20 cellular contexts compared by ENCODE assay signal in the genomic region with DNA sequence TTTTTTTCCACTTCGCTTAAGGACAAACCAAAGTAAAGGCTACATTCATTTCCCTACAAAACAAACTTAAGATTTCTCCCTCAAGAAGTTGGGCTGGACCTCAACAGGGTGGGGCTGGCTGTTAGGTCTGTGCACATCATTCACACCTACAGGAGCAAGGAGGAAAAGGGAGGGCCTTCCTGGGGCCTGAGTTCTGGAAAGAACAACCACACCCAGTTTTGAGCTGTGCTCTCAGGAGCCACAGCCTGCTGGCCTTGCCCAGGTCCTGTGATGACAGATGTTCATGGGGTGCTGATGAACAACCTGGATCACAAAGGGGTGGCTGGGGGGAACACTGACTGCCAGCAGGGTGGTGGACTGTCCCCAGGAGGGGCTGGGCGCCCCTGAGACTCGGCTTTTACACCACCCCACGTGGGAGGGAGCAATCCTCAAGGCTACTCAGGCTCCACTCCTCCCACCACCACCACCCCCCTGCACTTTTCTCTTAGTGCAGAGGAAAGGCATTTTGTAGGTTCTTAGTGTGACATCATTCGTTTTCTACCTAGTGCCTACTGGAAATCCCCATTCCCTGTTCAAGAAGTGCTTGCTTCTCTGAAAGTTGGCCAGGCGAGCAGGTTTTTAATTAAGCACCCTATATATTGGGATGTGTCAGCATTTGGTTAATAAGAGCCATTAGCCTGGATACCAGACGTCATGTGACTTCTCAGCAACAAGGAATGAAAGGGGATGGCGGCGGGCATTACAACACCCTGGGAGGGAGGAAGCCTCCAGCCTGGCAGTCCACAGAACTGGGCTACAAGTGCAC. TPM values are rescaled to one million over a fixed set of nuclear protein-coding genes. Genes with fewer than 3 reads are reported as not detected.
DNase-seq lines count a peak whose midpoint lies in the region; ATAC-seq and TF ChIP-seq lines count a peak whose summit lies in the region.
"Had no signal": no experiment of that assay in that cellular context is flagged by ENCODE, and none has a peak within 500 bp of the region (broad histone marks: within the 10 kb centered on the region; RNA-seq: fewer than 3 reads in every experiment).

No MANE protein-coding gene starts in this region.

- peak overlapping the region in 1 of 2 experiments; percentile 72 for H2BK12ac ChIP-seq in mesenchymal stem cell (ENCODE audit: low read length in 2 of 2)

- no peak overlapping the region for H3K56ac ChIP-seq in IMR-90 (ENCODE audit: extremely low read depth, insufficient read depth, low read length)

- H3K27ac ChIP-seq in IMR-90 (ENCODE audit: insufficient read depth, low read length) (no peak overlapping the region), endodermal cell (ENCODE audit: low read depth, low read length) (peak overlapping the region; percentile 53), mesenchymal stem cell (ENCODE audit: low read length, poor library complexity, severe bottlenecking) (peak overlapping the region; percentile 26), SK-N-SH (ENCODE audit: low read depth in 2 of 2, low read length in 1 of 2) (no peak overlapping the region)
- H3K27ac ChIP-seq: gastroesophageal sphincter, SJCRH30 had no signal

- no TSS peak for BruUV-seq in IMR-90 (replicated peaks; lab: Mats Ljungman, UMichigan)

- H3K18ac ChIP-seq in IMR-90 (ENCODE audit: low read depth, low read length) (no peak overlapping the region), mesenchymal stem cell (ENCODE audit: low read depth in 1 of 2, low read length in 2 of 2) (peak overlapping the region in 1 of 2 experiments; percentile 32)

- H3K4me3 Mint-ChIP-seq in endodermal cell: no peak overlapping the region
- H3K4me3 Mint-ChIP-seq in activated naive CD8-positive, alpha-beta T cell treated with anti-CD3 and anti-CD28 coated beads, Interleukin-2, amount 50 U/mL, for 24 hours: no peak overlapping the region
- H3K4me3 Mint-ChIP-seq: stimulated activated effector memory CD8-positive, alpha-beta T cell treated with anti-CD3 and anti-CD28 coated beads, Interleukin-12 subunit alpha, Interleukin-12 subunit beta, amount 100 ng/mL, for 72 hours had no signal

- H2BK5ac ChIP-seq in IMR-90 (ENCODE audit: low read depth, low read length, poor library complexity, severe bottlenecking): no peak overlapping the region
- H2BK5ac ChIP-seq in mesenchymal stem cell (ENCODE audit: low read depth, low read length, poor library complexity, severe bottlenecking): no peak overlapping the region

- H2AK9ac ChIP-seq in IMR-90 (replicated peaks; ENCODE audit: low read depth, low read length, poor library complexity): peak overlapping the region; percentile 61

- H3K4me1 ChIP-seq in IMR-90 (ENCODE audit: control insufficient read depth, insufficient read depth, low read length): no peaks in the 10 kb centered on the region
- H3K4me1 ChIP-seq in endodermal cell (ENCODE audit: control insufficient read depth, insufficient read depth, low read length): no peaks in the 10 kb centered on the region
- H3K4me1 ChIP-seq in mesenchymal stem cell (ENCODE audit: control insufficient read depth, insufficient read depth, low read depth, low read length): peaks cover 9% of the 10 kb centered on the region
- no peaks in the 10 kb centered on the region for H3K4me1 ChIP-seq in SK-N-SH (ENCODE audit: control insufficient read depth in 1 of 2, insufficient read depth in 2 of 2, low read depth in 1 of 2, low read length in 1 of 2)
- H3K4me1 ChIP-seq: gastroesophageal sphincter, SJCRH30 had no signal

- TF ChIP-seq CTCF in GM10248 (IDR thresholded peaks at IDR 0.05; ENCODE audit: control extremely low read depth, extremely low read depth, low read depth, missing control alignments) (no peak), IMR-90 (conservative IDR thresholded peaks at IDR 0.05; ENCODE audit: low read depth, low read length) (no peak), endodermal cell (conservative IDR thresholded peaks at IDR 0.05) (no peak), SK-N-SH (IDR thresholded peaks at IDR 0.05) (no peak)

- peaks cover 6% of the 10 kb centered on the region for H3K9me1 ChIP-seq in IMR-90 (ENCODE audit: insufficient read depth, low read length)

- H3K4me1 Mint-ChIP-seq in endodermal cell: peaks cover under 1% of the 10 kb centered on the region
- peaks cover 22% of the 10 kb centered on the region for H3K4me1 Mint-ChIP-seq in activated naive CD8-positive, alpha-beta T cell treated with anti-CD3 and anti-CD28 coated beads, Interleukin-2, amount 50 U/mL, for 24 hours

- 80% methylated on average over 1 of the region's 9 CpGs; no CpG with 5 or more reads in 1 of the 2 experiments for WGBS in IMR-90 (ENCODE audit: extremely low coverage in 2 of 2, insufficient read length in 1 of 2), 2 experiments
- WGBS in endodermal cell (ENCODE audit: insufficient coverage in 1 of 2, insufficient read length in 1 of 2), 2 experiments: 95 to 100% methylated on average over 4 to 9 of the region's 9 CpGs
- 92% methylated on average over 9 of the region's 9 CpGs for WGBS in mesenchymal stem cell
- 95% methylated on average over 9 of the region's 9 CpGs for WGBS in SK-N-SH (ENCODE audit: low lambda C conversion rate)

- H3K23ac ChIP-seq in IMR-90 (ENCODE audit: low read depth, low read length) (no peak overlapping the region), mesenchymal stem cell (ENCODE audit: low read length in 2 of 2) (no peak overlapping the region)

- no peaks in the 10 kb centered on the region for H3K9me3 Mint-ChIP-seq in endodermal cell
- H3K9me3 Mint-ChIP-seq in activated naive CD8-positive, alpha-beta T cell treated with anti-CD3 and anti-CD28 coated beads, Interleukin-2, amount 50 U/mL, for 24 hours: no peaks in the 10 kb centered on the region
- H3K9me3 Mint-ChIP-seq: stimulated activated effector memory CD8-positive, alpha-beta T cell treated with anti-CD3 and anti-CD28 coated beads, Interleukin-12 subunit alpha, Interleukin-12 subunit beta, amount 100 ng/mL, for 72 hours had no signal

- H3K9me2 ChIP-seq in SK-N-SH: no peaks in the 10 kb centered on the region

- no peak for TF ChIP-seq RAD21 in IMR-90 (IDR thresholded peaks at IDR 0.05; ENCODE audit: low read length)
- TF ChIP-seq RAD21 in SK-N-SH (IDR thresholded peaks at IDR 0.05; ENCODE audit: low read length): no peak

- no peak overlapping the region; the same call in 1 of the 2 replicates for H3K14ac ChIP-seq in IMR-90 (replicated peaks; ENCODE audit: low read depth, low read length)
- H3K14ac ChIP-seq in mesenchymal stem cell (ENCODE audit: low read length in 2 of 2): no peak overlapping the region

- peak; percentile 39 for DNase-seq in GM10248 (ENCODE audit: extremely low spot score)
- DNase-seq in IMR-90: peak; percentile 20
- no peak for DNase-seq in endodermal cell
- DNase-seq in mesenchymal stem cell: no peak
- no peak for DNase-seq in SK-N-SH
- DNase-seq in activated CD8-positive, alpha-beta memory T cell treated with anti-CD3 and anti-CD28 coated beads, Interleukin-2, amount 50 U/mL, for 4 hours: no peak
- no peak for DNase-seq in central memory CD4-positive, alpha-beta T cell
- no peak for DNase-seq in activated naive CD8-positive, alpha-beta T cell treated with anti-CD3 and anti-CD28 coated beads, Interleukin-2, amount 50 U/mL, for 24 hours
- DNase-seq: activated CD8-positive, alpha-beta memory T cell treated with anti-CD3 and anti-CD28 coated beads for 24 hours; activated gamma-delta T cell treated with Interleukin-2 at 50 U/mL for 16 hours; effector memory CD4-positive, alpha-beta T cell; GDM1; midbrain; MV-4-11; NCI-H2171; occipital lobe; SJCRH30 had no signal

- no peaks in the 10 kb centered on the region for H3K9me3 ChIP-seq in IMR-90 (ENCODE audit: control insufficient read depth, insufficient read depth, low read length)
- no peaks in the 10 kb centered on the region for H3K9me3 ChIP-seq in endodermal cell (ENCODE audit: control insufficient read depth, low read length)
- H3K9me3 ChIP-seq in mesenchymal stem cell (ENCODE audit: control insufficient read depth, low read length): no peaks in the 10 kb centered on the region
- no peaks in the 10 kb centered on the region for H3K9me3 ChIP-seq in SK-N-SH
- H3K9me3 ChIP-seq: gastroesophageal sphincter, SJCRH30, upper lobe of left lung had no signal

- H4K91ac ChIP-seq in IMR-90 (ENCODE audit: insufficient read depth, low read depth, low read length) (no peak overlapping the region), mesenchymal stem cell (ENCODE audit: low read length) (no peak overlapping the region)

- no peak overlapping the region for H2BK15ac ChIP-seq in IMR-90 (ENCODE audit: low read depth, low read length)
- H2BK15ac ChIP-seq in mesenchymal stem cell (ENCODE audit: low read depth, poor library complexity, severe bottlenecking): no peak overlapping the region

- H3K79me1 ChIP-seq in IMR-90 (ENCODE audit: low read depth in 1 of 2, low read length in 2 of 2) (peaks cover 12 to 26% of the 10 kb centered on the region in 2 experiments; a peak in 3 of 4 replicates), mesenchymal stem cell (replicated peaks; ENCODE audit: low read length, poor library complexity, severe bottlenecking) (peaks cover 39% of the 10 kb centered on the region)

- H4K8ac ChIP-seq in IMR-90 (ENCODE audit: low read depth in 2 of 2, low read length in 2 of 2) (no peak overlapping the region), mesenchymal stem cell (ENCODE audit: low read length) (no peak overlapping the region)

- H3K27me3 Mint-ChIP-seq in endodermal cell (ENCODE audit: insufficient read depth): no peaks in the 10 kb centered on the region
- no peaks in the 10 kb centered on the region for H3K27me3 Mint-ChIP-seq in activated naive CD8-positive, alpha-beta T cell treated with anti-CD3 and anti-CD28 coated beads, Interleukin-2, amount 50 U/mL, for 24 hours

- H3K4me2 ChIP-seq in IMR-90 (ENCODE audit: low read depth, low read length) (no peak overlapping the region), mesenchymal stem cell (ENCODE audit: low read length, poor library complexity, severe bottlenecking) (no peak overlapping the region), SK-N-SH (no peak overlapping the region)

- H2AFZ ChIP-seq in IMR-90 (replicated peaks; ENCODE audit: low read length, poor library complexity): no peak overlapping the region
- H2AFZ ChIP-seq in mesenchymal stem cell (ENCODE audit: low read depth, low read length): no peak overlapping the region
- no peak overlapping the region for H2AFZ ChIP-seq in SK-N-SH (ENCODE audit: low read depth)

- no peaks in the 10 kb centered on the region; the same call in 1 of the 2 replicates for H4K20me1 ChIP-seq in IMR-90 (ENCODE audit: insufficient read depth, low read length)
- no peaks in the 10 kb centered on the region; the same call in 1 of the 2 replicates for H4K20me1 ChIP-seq in SK-N-SH (ENCODE audit: insufficient read depth)

- no peak overlapping the region for H3K4me3 ChIP-seq in IMR-90 (ENCODE audit: insufficient read depth, low read depth, low read length)
- H3K4me3 ChIP-seq in endodermal cell (ENCODE audit: low read length): no peak overlapping the region
- no peak overlapping the region for H3K4me3 ChIP-seq in mesenchymal stem cell (ENCODE audit: insufficient read depth in 1 of 2, low read depth in 1 of 2, low read length in 2 of 2)
- no peak overlapping the region for H3K4me3 ChIP-seq in SK-N-SH (ENCODE audit: low read depth in 2 of 2, low read length in 1 of 2)
- H3K4me3 ChIP-seq: gastroesophageal sphincter, SJCRH30, upper lobe of left lung had no signal

- H2AK5ac ChIP-seq in IMR-90 (ENCODE audit: low read depth, low read length) (no peak overlapping the region), mesenchymal stem cell (ENCODE audit: low read length, severe bottlenecking) (peak overlapping the region; percentile 53)

- TF ChIP-seq POLR2A in IMR-90 (IDR thresholded peaks at IDR 0.05; ENCODE audit: low read depth, low read length): no peak

- ATAC-seq in IMR-90 (ENCODE audit: low read depth): no peak; the same call in 1 of the 2 replicates
- ATAC-seq in activated naive CD8-positive, alpha-beta T cell treated with anti-CD3 and anti-CD28 coated beads, Interleukin-2, amount 50 U/mL, for 24 hours: no peak
- ATAC-seq: gastroesophageal sphincter; stimulated activated effector memory CD8-positive, alpha-beta T cell treated with anti-CD3 and anti-CD28 coated beads, Interleukin-12 subunit alpha, Interleukin-12 subunit beta, amount 100 ng/mL, for 72 hours had no signal

- intact Hi-C loops in IMR-90 (cut with micrococcal nuclease): no loop called here

- no peak for TF ChIP-seq EP300 in SK-N-SH (IDR thresholded peaks at IDR 0.05; ENCODE audit: borderline replicate concordance in 1 of 2, low read depth in 1 of 2, low read length in 1 of 2)

- H3K4ac ChIP-seq in IMR-90 (ENCODE audit: low read depth, low read length): no peak overlapping the region
- H3K4ac ChIP-seq in mesenchymal stem cell (ENCODE audit: low read depth in 1 of 2, low read length in 2 of 2): no peak overlapping the region

- in situ Hi-C loops in IMR-90 (cut with MboI; ENCODE audit: low sequenced_read_pairs): no loop called here

- H3K36me3 ChIP-seq in IMR-90 (ENCODE audit: control insufficient read depth, insufficient read depth, low read length): peaks cover 23% of the 10 kb centered on the region
- peaks cover 49% of the 10 kb centered on the region for H3K36me3 ChIP-seq in endodermal cell (ENCODE audit: control insufficient read depth, insufficient read depth, low read length)
- peaks cover 61 to 90% of the 10 kb centered on the region in 2 experiments for H3K36me3 ChIP-seq in mesenchymal stem cell (ENCODE audit: control insufficient read depth in 1 of 2, insufficient read depth in 2 of 2, low read depth in 1 of 2, low read length in 2 of 2)
- peaks cover 16 to 36% of the 10 kb centered on the region in 2 experiments for H3K36me3 ChIP-seq in SK-N-SH (replicated peaks in 1 of 2; ENCODE audit: control insufficient read depth in 1 of 2, insufficient read depth in 2 of 2, low read length in 1 of 2)

- POLR2A ChIA-PET in GM10248 (lab: Yijun Ruan, JAX) (no interaction called here), IMR-90 (lab: Charles Lee; ENCODE audit: unreplicated experiment) (no interaction called here), SK-N-SH (lab: Yijun Ruan, JAX) (no interaction called here)

- no peak overlapping the region for H2BK20ac ChIP-seq in IMR-90 (ENCODE audit: low read depth, low read length)

- H3K9ac ChIP-seq in IMR-90 (ENCODE audit: low read depth, low read length) (no peak overlapping the region), endodermal cell (ENCODE audit: extremely low read depth, low read length, poor library complexity, severe bottlenecking) (no peak overlapping the region), mesenchymal stem cell (ENCODE audit: low read length) (no peak overlapping the region), SK-N-SH (no peak overlapping the region)

- H3K36me3 Mint-ChIP-seq in endodermal cell (ENCODE audit: low read depth): peaks cover 46% of the 10 kb centered on the region
- peaks cover 6% of the 10 kb centered on the region for H3K36me3 Mint-ChIP-seq in activated naive CD8-positive, alpha-beta T cell treated with anti-CD3 and anti-CD28 coated beads, Interleukin-2, amount 50 U/mL, for 24 hours (ENCODE audit: low read depth)

- H3K27ac Mint-ChIP-seq in endodermal cell: no peak overlapping the region
- no peak overlapping the region for H3K27ac Mint-ChIP-seq in activated naive CD8-positive, alpha-beta T cell treated with anti-CD3 and anti-CD28 coated beads, Interleukin-2, amount 50 U/mL, for 24 hours
- H3K27ac Mint-ChIP-seq: stimulated activated effector memory CD8-positive, alpha-beta T cell treated with anti-CD3 and anti-CD28 coated beads, Interleukin-12 subunit alpha, Interleukin-12 subunit beta, amount 100 ng/mL, for 72 hours had no signal

- dilution Hi-C loops in IMR-90 (cut with HindIII; ENCODE audit: low sequenced_read_pairs, unreplicated experiment): no loop called here

- no peak overlapping the region for H4K5ac ChIP-seq in IMR-90 (ENCODE audit: low read depth, low read length)

- no peaks in the 10 kb centered on the region for H3K27me3 ChIP-seq in IMR-90 (ENCODE audit: control insufficient read depth, insufficient read depth, low read length)
- no peaks in the 10 kb centered on the region for H3K27me3 ChIP-seq in endodermal cell (ENCODE audit: control insufficient read depth, insufficient read depth, low read length, poor library complexity, severe bottlenecking)
- H3K27me3 ChIP-seq in mesenchymal stem cell (ENCODE audit: control insufficient read depth in 1 of 2, insufficient read depth in 1 of 2, low read length in 2 of 2): no peaks in the 10 kb centered on the region
- H3K27me3 ChIP-seq in SK-N-SH (ENCODE audit: insufficient read depth): no peaks in the 10 kb centered on the region
- H3K27me3 ChIP-seq: gastroesophageal sphincter, SJCRH30, upper lobe of left lung had no signal

- H2BK120ac ChIP-seq in IMR-90 (ENCODE audit: low read depth, low read length) (no peak overlapping the region), mesenchymal stem cell (ENCODE audit: low read depth, low read length) (no peak overlapping the region)

- no peaks in the 10 kb centered on the region for H3K79me2 ChIP-seq in SK-N-SH (ENCODE audit: insufficient read depth)

- CTCF ChIA-PET in GM10248 (lab: Yijun Ruan, JAX) (no interaction called here), IMR-90 (lab: Yijun Ruan, JAX) (no interaction called here), SK-N-SH (lab: Yijun Ruan, JAX) (interaction anchor here (0.9 kb wide), 1 partner anchor 353 kb away, joined by 3 read pairs; no protein-coding TSS in a partner anchor)

- H3F3A ChIP-seq in SK-N-SH (replicated peaks; ENCODE audit: insufficient read depth): peaks cover 6% of the 10 kb centered on the region

RNA-seq across cellular contexts. Expression of gene CCNB2, which starts 35.7 kb away (rescaled TPM):
- total RNA-seq in IMR-90 (2012; rRNA removed): 52.5 and 57.2 TPM in 2 replicates
- polyA plus RNA-seq in IMR-90 (2012; rRNA removed): 45.2 and 54.6 TPM in 2 replicates
- 14.4 and 22.5 TPM in 2 replicates for polyA plus RNA-seq in IMR-90 (2012; cell fraction: cytosol; rRNA removed)
- polyA plus RNA-seq in IMR-90 (2012; cell fraction: nucleus; rRNA removed; ENCODE audit: low replicate concordance): 6.4 and 18.5 TPM in 2 replicates
- 10 to 100 TPM; 77.5 to 87.2 TPM for total RNA-seq in endodermal cell
- 153 TPM for polyA plus RNA-seq in endodermal cell (2013, experiment 1 of 2)
- polyA plus RNA-seq in endodermal cell (2013, experiment 2 of 2): 154 TPM
- 9.1 TPM for polyA plus RNA-seq in mesenchymal stem cell (2013, experiment 1 of 2)
- polyA plus RNA-seq in mesenchymal stem cell (2013, experiment 2 of 2): 8.5 TPM
- polyA plus RNA-seq in SK-N-SH (2012; rRNA removed): 40.5 and 46.6 TPM in 2 replicates
- 49.4 and 52.4 TPM in 2 replicates for polyA plus RNA-seq in SK-N-SH (2012; cell fraction: cytosol; rRNA removed)
- 15.1 and 22.0 TPM in 2 replicates for polyA plus RNA-seq in SK-N-SH (2012; cell fraction: nucleus; rRNA removed)

Comparison
In these comparisons a context has a peak if more than half of its experiments do, and no peak if none do; other contexts are left out.
1. DNase-seq: peak in GM10248 (single experiment) and IMR-90 (single experiment); none in endodermal cell (single experiment), mesenchymal stem cell (single experiment), SK-N-SH (single experiment), activated CD8-positive, alpha-beta memory T cell treated with anti-CD3 and anti-CD28 coated beads, Interleukin-2, amount 50 U/mL, for 4 hours (single experiment), central memory CD4-positive, alpha-beta T cell (single experiment) and activated naive CD8-positive, alpha-beta T cell treated with anti-CD3 and anti-CD28 coated beads, Interleukin-2, amount 50 U/mL, for 24 hours (single experiment).
2. H3K27ac ChIP-seq: peak in endodermal cell (single experiment) and mesenchymal stem cell (single experiment); none in IMR-90 (single experiment) and SK-N-SH (0 of 2).